Comparison of ENCODE assay signal across 10 cellular contexts in the genomic region with DNA sequence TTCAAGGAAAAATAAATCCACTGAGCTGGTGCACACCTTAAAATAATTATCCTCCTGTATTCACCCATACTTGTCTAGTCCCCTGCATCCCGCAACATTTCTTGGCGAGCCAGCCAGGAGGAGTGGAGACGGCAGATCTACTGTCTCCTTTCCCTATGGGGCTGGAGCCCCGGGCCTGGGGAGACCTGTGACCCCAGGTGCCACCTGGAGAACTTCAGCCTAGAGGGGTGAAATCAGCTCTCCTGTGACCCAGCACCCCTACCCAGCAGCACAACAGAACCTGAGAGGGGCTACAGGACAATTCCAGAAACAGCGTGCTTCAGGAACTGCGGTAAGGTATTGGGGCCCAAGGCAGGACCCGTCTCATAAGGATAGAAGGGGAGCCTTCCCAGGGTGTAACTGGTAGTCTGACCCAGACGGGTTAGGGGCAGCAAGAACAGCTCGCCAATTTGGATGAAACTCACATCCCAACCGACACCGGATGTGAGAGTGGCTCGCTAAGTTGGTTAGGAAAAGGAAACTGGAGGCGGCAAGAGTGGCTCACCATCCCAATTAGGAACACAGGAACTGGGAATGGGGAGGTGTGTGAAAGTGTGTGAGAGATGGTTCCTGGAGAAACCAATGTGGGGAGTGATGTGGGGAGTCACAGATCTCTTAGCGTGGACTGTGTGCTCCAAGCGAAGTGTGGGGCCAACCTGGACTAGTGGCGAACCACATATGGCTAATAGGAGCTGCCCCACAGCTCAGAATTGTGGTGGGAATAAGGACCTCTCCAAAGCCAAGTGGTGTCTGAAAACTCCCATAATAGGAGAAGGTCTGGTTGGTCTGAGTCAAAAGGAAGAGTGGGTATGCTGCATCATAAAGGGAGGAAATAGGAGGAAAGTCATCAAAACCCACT. TPM values are rescaled to one million over a fixed set of nuclear protein-coding genes. Genes with fewer than 3 reads are reported as not detected.
DNase-seq lines count a peak whose midpoint lies in the region; ATAC-seq and TF ChIP-seq lines count a peak whose summit lies in the region.
"Had no signal": no experiment of that assay in that cellular context is flagged by ENCODE, and none has a peak within 500 bp of the region (broad histone marks: within the 10 kb centered on the region; RNA-seq: fewer than 3 reads in every experiment).

No MANE protein-coding gene starts in this region.

- TF ChIP-seq POLR2A in NB4 (IDR thresholded peaks at IDR 0.05; ENCODE audit: extremely low read depth, insufficient read length), result no peak

- intact Hi-C loops in CD14-positive monocyte (cut with micrococcal nuclease) (loop anchor here (10.0 kb wide), 2 partner anchors 171 to 359 kb away; a partner anchor contains a TSS), psoas muscle (cut with DNase I) (loop anchor here (2.0 to 10.0 kb wide), 4 partner anchors 137 to 359 kb away; a partner anchor contains a TSS)
- intact Hi-C loops in dendritic cell treated with granulocyte-macrophage colony-stimulating factor and Interleukin-4, amounts not matched to agents 40 ng/mL and 50 ng/mL, for 4 days (cut with micrococcal nuclease), result no loop called here

- peak overlapping the region; percentile 77 for H3K27ac ChIP-seq in psoas muscle
- H3K27ac ChIP-seq: HL-60 had no signal

- peaks cover 3 to 6% (median 5%) of the 10 kb centered on the region in 3 donors for H3K27me3 Mint-ChIP-seq in CD14-positive monocyte (ENCODE audit: low read depth in 3 of 3)
- peaks cover 20% of the 10 kb centered on the region for H3K27me3 Mint-ChIP-seq in dendritic cell treated with granulocyte-macrophage colony-stimulating factor and Interleukin-4, amounts not matched to agents 40 ng/mL and 50 ng/mL, for 4 days

- H3K4me3 ChIP-seq in NB4 (ENCODE audit: low read depth, low read length), result peak overlapping the region; percentile 45
- peak overlapping the region; percentile 60 for H3K4me3 ChIP-seq in psoas muscle

- no peak for ATAC-seq in psoas muscle
- no peak for ATAC-seq in HG02588 (IDR thresholded peaks at IDR 0.05; ENCODE audit: unreplicated experiment)

- no peaks in the 10 kb centered on the region for H3K36me3 Mint-ChIP-seq in CD14-positive monocyte
- no peaks in the 10 kb centered on the region for H3K36me3 Mint-ChIP-seq in dendritic cell treated with granulocyte-macrophage colony-stimulating factor and Interleukin-4, amounts not matched to agents 40 ng/mL and 50 ng/mL, for 4 days (ENCODE audit: low read depth)

- H3K4me3 Mint-ChIP-seq in CD14-positive monocyte, result peak overlapping the region in 1 of 2 donors; percentile 67
- H3K4me3 Mint-ChIP-seq in dendritic cell treated with granulocyte-macrophage colony-stimulating factor and Interleukin-4, amounts not matched to agents 40 ng/mL and 50 ng/mL, for 4 days, result peak overlapping the region; percentile 10

- TF ChIP-seq CTCF in CD14-positive monocyte (IDR thresholded peaks at IDR 0.05), result no peak
- TF ChIP-seq CTCF in NB4 (IDR thresholded peaks at IDR 0.05; ENCODE audit: low read depth, low read length), result no peak
- TF ChIP-seq CTCF in psoas muscle (IDR thresholded peaks at IDR 0.05), result no peak

- peaks cover 0 to 2% (median 0%) of the 10 kb centered on the region in 7 donors for H3K9me3 Mint-ChIP-seq in CD14-positive monocyte
- no peaks in the 10 kb centered on the region for H3K9me3 Mint-ChIP-seq in dendritic cell treated with granulocyte-macrophage colony-stimulating factor and Interleukin-4, amounts not matched to agents 40 ng/mL and 50 ng/mL, for 4 days

- H3K9me3 ChIP-seq in psoas muscle, result no peaks in the 10 kb centered on the region

- H3K27ac Mint-ChIP-seq in CD14-positive monocyte, result peak overlapping the region; percentile 42 to 93 (median 91)
- H3K27ac Mint-ChIP-seq in dendritic cell treated with granulocyte-macrophage colony-stimulating factor and Interleukin-4, amounts not matched to agents 40 ng/mL and 50 ng/mL, for 4 days, result peak overlapping the region; percentile 50

- H3K4me1 Mint-ChIP-seq in CD14-positive monocyte, result peaks cover 41% of the 10 kb centered on the region
- peaks cover 41% of the 10 kb centered on the region for H3K4me1 Mint-ChIP-seq in dendritic cell treated with granulocyte-macrophage colony-stimulating factor and Interleukin-4, amounts not matched to agents 40 ng/mL and 50 ng/mL, for 4 days (ENCODE audit: low read depth)

- H3K36me3 ChIP-seq in psoas muscle (ENCODE audit: insufficient read depth in 1 of 2, low read depth in 1 of 2), result no peaks in the 10 kb centered on the region

- 78 to 88% (median 86%) methylated on average over 16 of the region's 16 CpGs for WGBS in psoas muscle, 3 donors

- H3K4me1 ChIP-seq in psoas muscle, result peaks cover 32% of the 10 kb centered on the region

- DNase-seq in CD14-positive monocyte (ENCODE audit: low spot score), result peak; percentile 30
- DNase-seq in NB4 (ENCODE audit: low read depth), result no peak
- no peak for DNase-seq in psoas muscle
- DNase-seq in DMS53 treated with DMSO at 0.1 percent for 48 hours (lab: John Stamatoyannopoulos, UW; ENCODE audit: unreplicated experiment), result no peak
- DNase-seq in stimulated activated CD4-positive, alpha-beta T cell treated with anti-CD3 and anti-CD28 coated beads, Interleukin-12 subunit alpha, Interleukin-12 subunit beta, amount 100 ng/mL, for 4 hours, result no peak
- no peak for DNase-seq in SW 1271 (lab: John Stamatoyannopoulos, UW)
- DNase-seq: GOT3 had no signal

- no peaks in the 10 kb centered on the region for H3K27me3 ChIP-seq in psoas muscle (ENCODE audit: insufficient read depth in 3 of 3, low read length in 2 of 3)

RNA-seq across cellular contexts. Expression of a gene that starts 15.1 kb away (rescaled TPM):
- not detected for polyA plus RNA-seq in CD14-positive monocyte
- 1 to 10 TPM; 3.8 to 8.7 (median 6.0) TPM for total RNA-seq in psoas muscle
- 1 to 10 TPM; 2.7 to 3.2 (median 2.7) TPM for polyA plus RNA-seq in psoas muscle

RNA-seq across cellular contexts. Expression of a gene that starts 17.0 kb away (rescaled TPM):
- polyA plus RNA-seq in CD14-positive monocyte, result 10 to 100 TPM; 18.3 to 28.7 TPM
- 10 to 100 TPM; 10.7 to 18.1 (median 12.4) TPM for total RNA-seq in psoas muscle
- polyA plus RNA-seq in psoas muscle, result 10 to 100 TPM; 12.0 to 26.4 (median 14.2) TPM

RNA-seq across cellular contexts. Expression of a gene that starts 40.7 kb away (rescaled TPM):
- polyA plus RNA-seq in CD14-positive monocyte (100 to 1,000 TPM; 479 to 516 TPM), psoas muscle (100 to 1,000 TPM; 642 to 768 (median 747) TPM)
- 100 to 1,000 TPM; 320 to 481 (median 388) TPM for total RNA-seq in psoas muscle
